ENCODE assay signal across 10 cellular contexts in the genomic region with DNA sequence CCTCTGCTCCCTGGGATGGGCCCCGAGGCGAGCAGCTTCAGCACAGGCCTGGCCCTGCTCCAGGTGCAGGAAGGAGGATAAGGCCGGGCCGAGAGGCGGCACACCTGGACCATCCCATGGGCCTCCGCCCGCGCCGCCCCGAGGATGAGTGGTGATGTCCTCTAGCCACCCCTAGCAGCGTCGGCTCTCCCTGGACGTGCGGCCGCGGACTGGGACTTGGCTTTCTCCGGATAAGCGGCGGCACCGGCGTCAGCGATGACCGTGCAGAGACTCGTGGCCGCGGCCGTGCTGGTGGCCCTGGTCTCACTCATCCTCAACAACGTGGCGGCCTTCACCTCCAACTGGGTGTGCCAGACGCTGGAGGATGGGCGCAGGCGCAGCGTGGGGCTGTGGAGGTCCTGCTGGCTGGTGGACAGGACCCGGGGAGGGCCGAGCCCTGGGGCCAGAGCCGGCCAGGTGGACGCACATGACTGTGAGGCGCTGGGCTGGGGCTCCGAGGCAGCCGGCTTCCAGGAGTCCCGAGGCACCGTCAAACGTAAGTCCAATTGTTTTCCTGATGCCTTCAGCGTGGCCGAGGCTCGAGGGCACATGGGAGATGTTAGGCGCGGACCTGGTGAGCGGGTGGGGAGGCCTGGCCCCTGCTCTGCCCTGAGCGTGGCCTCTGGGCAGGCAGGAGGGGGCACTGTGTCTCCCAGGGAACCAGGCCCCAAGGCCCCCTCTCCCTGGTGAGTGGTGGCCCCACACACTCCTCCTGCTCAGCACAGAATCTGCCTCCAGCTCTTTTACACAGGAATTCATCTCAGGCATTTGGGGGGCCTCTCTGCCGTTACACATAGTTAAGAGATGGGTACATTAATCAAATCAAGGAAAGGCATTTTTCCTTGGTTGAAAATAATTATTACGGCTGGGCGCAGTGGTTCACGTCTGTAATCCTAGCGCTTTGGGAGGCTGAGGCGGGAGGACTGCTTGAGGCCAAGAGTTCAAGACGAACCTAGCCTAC. TPM values are rescaled to one million over a fixed set of nuclear protein-coding genes. Genes with fewer than 3 reads are reported as not detected.
DNase-seq lines count a peak whose midpoint lies in the region; ATAC-seq and TF ChIP-seq lines count a peak whose summit lies in the region.
"Had no signal": no experiment of that assay in that cellular context is flagged by ENCODE, and none has a peak within 500 bp of the region (broad histone marks: within the 10 kb centered on the region; RNA-seq: fewer than 3 reads in every experiment).

No MANE protein-coding gene starts in this region.

- no peak for TF ChIP-seq CTCF in fibroblast of mammary gland (conservative IDR thresholded peaks at IDR 0.05; ENCODE audit: control insufficient read depth, insufficient read depth, low read depth, low read length)
- TF ChIP-seq CTCF in prostate gland (IDR thresholded peaks at IDR 0.05): no peak

- H3K27ac ChIP-seq in BLaER1 treated with 17β-estradiol and CSF1 and Interleukin-3, amounts not matched to agents 10 nM and 100 nM: 0 out of 22 replicates have a peak overlapping the region, but pooled peaks of 1 of the 11 experiments have one; percentile 7
- H3K27ac ChIP-seq in prostate gland: peak overlapping the region; percentile 81 to 87
- H3K27ac ChIP-seq: HL-60 had no signal

- H3K4me2 ChIP-seq in BLaER1 treated with 17β-estradiol and CSF1 and Interleukin-3, amounts not matched to agents 10 nM and 100 nM: peak overlapping the region; percentile 69 to 95 (median 90)

- H4K20me1 ChIP-seq in BLaER1 treated with 17β-estradiol and CSF1 and Interleukin-3, amounts not matched to agents 10 nM and 100 nM: peaks cover 0 to 100% (median 92%) of the 10 kb centered on the region in 11 experiments; a peak in 20 of 22 replicates

- peaks cover 65 to 97% (median 86%) of the 10 kb centered on the region in 10 experiments for H3K4me1 ChIP-seq in BLaER1 treated with 17β-estradiol and CSF1 and Interleukin-3, amounts not matched to agents 10 nM and 100 nM
- H3K4me1 ChIP-seq in prostate gland (replicated peaks): no peaks in the 10 kb centered on the region

- no peak for TF ChIP-seq POLR2A in prostate gland (IDR thresholded peaks at IDR 0.05)

- H3K36me3 ChIP-seq in BLaER1 treated with 17β-estradiol and CSF1 and Interleukin-3, amounts not matched to agents 10 nM and 100 nM: no peaks in the 10 kb centered on the region
- peaks cover 0 to 6% of the 10 kb centered on the region in 2 donors for H3K36me3 ChIP-seq in prostate gland

- DNase-seq in activated CD4-positive, CD25-positive, alpha-beta regulatory T cell treated with anti-CD3 and anti-CD28 coated beads, Interleukin-2, amount 50 U/mL, for 72 hours: peak; percentile 48
- DNase-seq in fibroblast of mammary gland (ENCODE audit: low read depth) (peak; percentile 25), prostate gland (ENCODE audit: low spot score) (no peak), middle frontal gyrus (ENCODE audit: extremely low spot score, low spot score) (no peak), HuH-7 (ENCODE audit: low spot score) (no peak), OCI-M2 (lab: John Stamatoyannopoulos, UW; ENCODE audit: unreplicated experiment) (no peak)
- DNase-seq: hypothalamus had no signal

- WGBS in prostate gland: 78% methylated on average over 34 of the region's 57 CpGs

- peaks cover 80 to 98% (median 91%) of the 10 kb centered on the region in 11 experiments for H3K27me3 ChIP-seq in BLaER1 treated with 17β-estradiol and CSF1 and Interleukin-3, amounts not matched to agents 10 nM and 100 nM
- H3K27me3 ChIP-seq in prostate gland (replicated peaks; ENCODE audit: insufficient read depth): no peaks in the 10 kb centered on the region

- no peaks in the 10 kb centered on the region for H3K9me3 ChIP-seq in BLaER1 treated with 17β-estradiol and CSF1 and Interleukin-3, amounts not matched to agents 10 nM and 100 nM (replicated peaks in 1 of 11)
- H3K9me3 ChIP-seq in prostate gland: no peaks in the 10 kb centered on the region

- peak overlapping the region in 7 of 11 experiments; percentile 26 to 57 (median 40); a peak in 8 of 22 replicates for H3K9ac ChIP-seq in BLaER1 treated with 17β-estradiol and CSF1 and Interleukin-3, amounts not matched to agents 10 nM and 100 nM

- ATAC-seq in GM21360 (IDR thresholded peaks at IDR 0.05; ENCODE audit: unreplicated experiment): no peak

- intact Hi-C loops in prostate gland (cut with DNase I): loop anchor here (5.0 kb wide), 1 partner anchor 78 kb away; a partner anchor contains a TSS

- H3K4me3 ChIP-seq in BLaER1 treated with 17β-estradiol and CSF1 and Interleukin-3, amounts not matched to agents 10 nM and 100 nM: peak overlapping the region in 7 of 10 experiments; percentile 4 to 58 (median 42); a peak in 11 of 20 replicates
- peak overlapping the region; percentile 62 for H3K4me3 ChIP-seq in fibroblast of mammary gland (ENCODE audit: control insufficient read depth, low read depth, low read length)
- peak overlapping the region; percentile 36 to 39 for H3K4me3 ChIP-seq in prostate gland

RNA-seq across cellular contexts. Expression of a gene that starts 0.9 kb away (rescaled TPM):
- total RNA-seq in prostate gland: 10 to 100 TPM; 20.7 to 33.9 TPM

RNA-seq across cellular contexts. Expression of a gene that starts 41.2 kb away (rescaled TPM):
- 10 to 100 TPM; 35.1 to 53.5 TPM for total RNA-seq in prostate gland

RNA-seq across cellular contexts. Expression of a gene that starts 45.6 kb away (rescaled TPM):
- total RNA-seq in prostate gland: 1 to 10 TPM in 1 of 2 donors, not detected in 1; 2.2 TPM

RNA-seq across cellular contexts. Expression of a gene that starts 59.5 kb away (rescaled TPM):
- 100 to 1,000 TPM in 1 of 2 donors, 10 to 100 TPM in 1; 51.9 to 108 TPM for total RNA-seq in prostate gland

Comparison
In these comparisons a context has a peak if more than half of its experiments do, and no peak if none do; other contexts are left out.
1. DNase-seq: peak in activated CD4-positive, CD25-positive, alpha-beta regulatory T cell treated with anti-CD3 and anti-CD28 coated beads, Interleukin-2, amount 50 U/mL, for 72 hours (single experiment) and fibroblast of mammary gland (single experiment); none in prostate gland (single experiment), middle frontal gyrus (single experiment), HuH-7 (single experiment) and OCI-M2 (single experiment).
2. Peak in every context shown above with its lines, with median percentiles within 50 percentile points of each other: H3K4me3 ChIP-seq.